In genomic region chr4:109027016-109027500, GRCh38 we compare ENCODE assay signal across 20 cellular contexts.
A peak's percentile ranks its signal among the peaks of the same experiment; 100 is the strongest.
DNase-seq lines count a peak whose midpoint lies in the region; ATAC-seq and TF ChIP-seq lines count a peak whose summit lies in the region.
"Had no signal": no experiment of that assay in that cellular context is flagged by ENCODE, and none has a peak within 500 bp of the region (broad histone marks: within the 10 kb centered on the region; RNA-seq: fewer than 3 reads in every experiment).

No MANE protein-coding gene starts in this region.

- H4K91ac ChIP-seq in mesenchymal stem cell (ENCODE audit: low read length): peak overlapping the region; percentile 91

- no peaks in the 10 kb centered on the region for H3K36me3 Mint-ChIP-seq in activated CD4-positive, alpha-beta T cell treated with anti-CD3 and anti-CD28 coated beads, Interleukin-2, amount 10 ng/mL, durations not matched to agents 24 days and 14 days (ENCODE audit: low read depth)
- H3K36me3 Mint-ChIP-seq in activated CD4-positive, alpha-beta T cell treated with anti-CD3 and anti-CD28 coated beads for 36 hours (ENCODE audit: low read depth): no peaks in the 10 kb centered on the region
- H3K36me3 Mint-ChIP-seq: CD14-positive monocyte had no signal

- H3K14ac ChIP-seq in mesenchymal stem cell (ENCODE audit: low read length in 2 of 2): no peak overlapping the region

- POLR2A ChIA-PET in activated CD4-positive, alpha-beta T cell treated with anti-CD3 and anti-CD28 coated beads for 36 hours (lab: Charles Lee): no interaction called here

- no peaks in the 10 kb centered on the region for H3K4me1 Mint-ChIP-seq in activated CD4-positive, alpha-beta T cell treated with anti-CD3 and anti-CD28 coated beads, Interleukin-2, amount 10 ng/mL, durations not matched to agents 24 days and 14 days
- H3K4me1 Mint-ChIP-seq in activated CD4-positive, alpha-beta T cell treated with anti-CD3 and anti-CD28 coated beads for 36 hours: no peaks in the 10 kb centered on the region
- H3K4me1 Mint-ChIP-seq: CD14-positive monocyte had no signal

- H2BK12ac ChIP-seq in mesenchymal stem cell (ENCODE audit: low read length in 2 of 2): peak overlapping the region; percentile 49 to 96

- CTCF ChIA-PET in activated CD4-positive, alpha-beta T cell treated with anti-CD3 and anti-CD28 coated beads for 36 hours (lab: Charles Lee): no interaction called here

- no peak overlapping the region for H3K27ac Mint-ChIP-seq in activated CD4-positive, alpha-beta T cell treated with anti-CD3 and anti-CD28 coated beads, Interleukin-2, amount 10 ng/mL, durations not matched to agents 24 days and 14 days
- H3K27ac Mint-ChIP-seq in activated CD4-positive, alpha-beta T cell treated with anti-CD3 and anti-CD28 coated beads for 36 hours: no peak overlapping the region
- H3K27ac Mint-ChIP-seq: CD14-positive monocyte had no signal

- H3K27me3 ChIP-seq in mesenchymal stem cell (ENCODE audit: control insufficient read depth in 1 of 2, insufficient read depth in 1 of 2, low read length in 2 of 2): no peaks in the 10 kb centered on the region

- DNase-seq in activated CD4-positive, alpha-beta T cell treated with anti-CD3 and anti-CD28 coated beads, Interleukin-2, amount 10 ng/mL, durations not matched to agents 24 days and 14 days: peak; percentile 41
- DNase-seq in activated CD4-positive, alpha-beta T cell treated with anti-CD3 and anti-CD28 coated beads for 36 hours: no peak
- DNase-seq in astrocyte of the spinal cord (ENCODE audit: low read depth, low spot score) (peak; percentile 20), mesenchymal stem cell (no peak), NCI-H128 (lab: John Stamatoyannopoulos, UW; ENCODE audit: unreplicated experiment) (no peak), coronary artery (ENCODE audit: low spot score) (no peak), GOT3 (lab: John Stamatoyannopoulos, UW) (no peak)
- DNase-seq: DMS79 treated with DMSO at 0.1 percent for 48 hours; H7; MM.1S; NCI-H1092; NCI-H146; NCI-H2081 treated with DMSO at 0.1 percent for 48 hours; NCI-H748 treated with DMSO at 0.1 percent for 48 hours; NK-92 treated with Interleukin-12 subunit alpha and Interleukin-12 subunit beta, amount 100 ng/mL, for 24 hours; SHP77 treated with DMSO at 0.1 percent for 48 hours had no signal

- no peak overlapping the region for H3K27ac ChIP-seq in mesenchymal stem cell (ENCODE audit: low read length, poor library complexity, severe bottlenecking)
- no peak overlapping the region for H3K27ac ChIP-seq in coronary artery
- H3K27ac ChIP-seq: 22Rv1 had no signal

- H2BK5ac ChIP-seq in mesenchymal stem cell (ENCODE audit: low read depth, low read length, poor library complexity, severe bottlenecking): no peak overlapping the region

- no peaks in the 10 kb centered on the region for H3K79me1 ChIP-seq in mesenchymal stem cell (replicated peaks; ENCODE audit: low read length, poor library complexity, severe bottlenecking)

- in situ Hi-C loops in astrocyte of the spinal cord (cut with HindIII; ENCODE audit: low sequenced_read_pairs): no loop called here

- H2BK15ac ChIP-seq in mesenchymal stem cell (ENCODE audit: low read depth, poor library complexity, severe bottlenecking): no peak overlapping the region

- no peak overlapping the region for H3K23ac ChIP-seq in mesenchymal stem cell (ENCODE audit: low read length in 2 of 2)

- no peak overlapping the region for H2AK5ac ChIP-seq in mesenchymal stem cell (ENCODE audit: low read length, severe bottlenecking)

- H3K4me2 ChIP-seq in mesenchymal stem cell (ENCODE audit: low read length, poor library complexity, severe bottlenecking): no peak overlapping the region

- H3K9me3 Mint-ChIP-seq in activated CD4-positive, alpha-beta T cell treated with anti-CD3 and anti-CD28 coated beads, Interleukin-2, amount 10 ng/mL, durations not matched to agents 24 days and 14 days: peaks cover 9% of the 10 kb centered on the region
- peaks cover 4% of the 10 kb centered on the region for H3K9me3 Mint-ChIP-seq in activated CD4-positive, alpha-beta T cell treated with anti-CD3 and anti-CD28 coated beads for 36 hours (ENCODE audit: low read depth)

- peaks cover 2% of the 10 kb centered on the region for H3K27me3 Mint-ChIP-seq in activated CD4-positive, alpha-beta T cell treated with anti-CD3 and anti-CD28 coated beads, Interleukin-2, amount 10 ng/mL, durations not matched to agents 24 days and 14 days
- no peaks in the 10 kb centered on the region for H3K27me3 Mint-ChIP-seq in activated CD4-positive, alpha-beta T cell treated with anti-CD3 and anti-CD28 coated beads for 36 hours

- H3K9me3 ChIP-seq in mesenchymal stem cell (ENCODE audit: control insufficient read depth, low read length): peaks cover 14% of the 10 kb centered on the region

- no peak overlapping the region for H3K4me3 Mint-ChIP-seq in activated CD4-positive, alpha-beta T cell treated with anti-CD3 and anti-CD28 coated beads, Interleukin-2, amount 10 ng/mL, durations not matched to agents 24 days and 14 days
- no peak overlapping the region for H3K4me3 Mint-ChIP-seq in activated CD4-positive, alpha-beta T cell treated with anti-CD3 and anti-CD28 coated beads for 36 hours
- H3K4me3 Mint-ChIP-seq: CD14-positive monocyte had no signal

- H3K18ac ChIP-seq in mesenchymal stem cell (ENCODE audit: low read depth in 1 of 2, low read length in 2 of 2): peak overlapping the region; percentile 41 to 94

- no peaks in the 10 kb centered on the region for H3K36me3 ChIP-seq in mesenchymal stem cell (ENCODE audit: control insufficient read depth in 1 of 2, insufficient read depth in 2 of 2, low read depth in 1 of 2, low read length in 2 of 2)

- 17% methylated on average over 5 of the region's 5 CpGs for WGBS in mesenchymal stem cell

- intact Hi-C loops in activated CD4-positive, alpha-beta T cell treated with anti-CD3 and anti-CD28 coated beads, Interleukin-2, amount 10 ng/mL, durations not matched to agents 24 days and 14 days (cut with micrococcal nuclease): no loop called here
- intact Hi-C loops in activated CD4-positive, alpha-beta T cell treated with anti-CD3 and anti-CD28 coated beads for 36 hours (cut with DNase I, micrococcal nuclease): no loop called here

- H2AFZ ChIP-seq in mesenchymal stem cell (ENCODE audit: low read depth, low read length): no peak overlapping the region

- H2BK120ac ChIP-seq in mesenchymal stem cell (ENCODE audit: low read depth, low read length): peak overlapping the region; percentile 88

- peak overlapping the region; percentile 98 for H4K8ac ChIP-seq in mesenchymal stem cell (ENCODE audit: low read length)

- TF ChIP-seq CTCF in astrocyte of the spinal cord (IDR thresholded peaks at IDR 0.05; ENCODE audit: low read depth, low read length) (no peak), coronary artery (IDR thresholded peaks at IDR 0.05) (no peak)

- no peak for ATAC-seq in activated CD4-positive, alpha-beta T cell treated with anti-CD3 and anti-CD28 coated beads for 36 hours
- ATAC-seq in GM21786 (IDR thresholded peaks at IDR 0.05; ENCODE audit: unreplicated experiment): no peak
- ATAC-seq: SK-N-SH treated with all-trans-retinoic acid at 6 μM for 48 hours had no signal

- no peaks in the 10 kb centered on the region for H3K4me1 ChIP-seq in mesenchymal stem cell (ENCODE audit: control insufficient read depth, insufficient read depth, low read depth, low read length)

- peak overlapping the region; percentile 71 to 95 for H3K4ac ChIP-seq in mesenchymal stem cell (ENCODE audit: low read depth in 1 of 2, low read length in 2 of 2)

- no peak overlapping the region for H3K9ac ChIP-seq in mesenchymal stem cell (ENCODE audit: low read length)

- no peak overlapping the region for H3K4me3 ChIP-seq in astrocyte of the spinal cord (ENCODE audit: low read depth, low read length)
- no peak overlapping the region for H3K4me3 ChIP-seq in mesenchymal stem cell (ENCODE audit: insufficient read depth in 1 of 2, low read depth in 1 of 2, low read length in 2 of 2)
- H3K4me3 ChIP-seq in coronary artery: no peak overlapping the region

Comparison
In these comparisons a context has a peak if more than half of its experiments do, and no peak if none do; other contexts are left out.
1. DNase-seq: peak in activated CD4-positive, alpha-beta T cell treated with anti-CD3 and anti-CD28 coated beads, Interleukin-2, amount 10 ng/mL, durations not matched to agents 24 days and 14 days (single experiment) and astrocyte of the spinal cord (single experiment); none in activated CD4-positive, alpha-beta T cell treated with anti-CD3 and anti-CD28 coated beads for 36 hours (single experiment), mesenchymal stem cell (single experiment), NCI-H128 (single experiment), coronary artery (single experiment) and GOT3 (single experiment).